In genomic region chr1:1063261-1063944, GRCh38 we compare ENCODE assay signal across 1 cellular context.
TF ChIP-seq lines count a peak whose summit lies in the region.

No MANE protein-coding gene starts in this region.

TF ChIP-seq in IMR-90, 13 proteins besides CTCF, POLR2A, EP300 and RAD21:
- TF ChIP-seq RCOR1 (IDR thresholded peaks at IDR 0.05; ENCODE audit: insufficient replicate concordance, low read length) = no peak
- TF ChIP-seq NFE2L2 (IDR thresholded peaks at IDR 0.05; ENCODE audit: low read depth, low read length) = no peak
- TF ChIP-seq MAFK (IDR thresholded peaks at IDR 0.05; ENCODE audit: low read depth, low read length) = no peak
- TF ChIP-seq FOS (IDR thresholded peaks at IDR 0.05; ENCODE audit: low read depth, low read length) = no peak
- TF ChIP-seq RFX5 (IDR thresholded peaks at IDR 0.05; ENCODE audit: low read depth, low read length) = no peak
- TF ChIP-seq USF2 (IDR thresholded peaks at IDR 0.05; ENCODE audit: low read depth, low read length) = no peak
- no peak for TF ChIP-seq CEBPB (IDR thresholded peaks at IDR 0.05; ENCODE audit: low read depth, low read length)
- TF ChIP-seq ELK1 (IDR thresholded peaks at IDR 0.05; ENCODE audit: borderline replicate concordance, low read depth, low read length) = no peak
- no peak for TF ChIP-seq MXI1 (IDR thresholded peaks at IDR 0.05; ENCODE audit: borderline replicate concordance, low read depth, low read length)
- TF ChIP-seq SMC3 (IDR thresholded peaks at IDR 0.05; ENCODE audit: low read depth, low read length) = no peak
- TF ChIP-seq CHD1 (IDR thresholded peaks at IDR 0.05; ENCODE audit: low read depth, low read length) = no peak
- TF ChIP-seq MAZ (IDR thresholded peaks at IDR 0.05; ENCODE audit: borderline replicate concordance, low read depth, low read length) = no peak
- no peak for TF ChIP-seq BHLHE40 (IDR thresholded peaks at IDR 0.05; ENCODE audit: low read depth, low read length)
